ENCODE assay signal across 16 cellular contexts in genomic region chr2:67879586-67880290, GRCh38.
DNase-seq lines count a peak whose midpoint lies in the region; ATAC-seq and TF ChIP-seq lines count a peak whose summit lies in the region.
"Had no signal": no experiment of that assay in that cellular context is flagged by ENCODE, and none has a peak within 500 bp of the region (broad histone marks: within the 10 kb centered on the region; RNA-seq: fewer than 3 reads in every experiment).

No MANE protein-coding gene starts in this region.

- intact Hi-C loops in esophagus squamous epithelium (cut with DNase I), result no loop called here
- intact Hi-C loops in gastrocnemius medialis (cut with DNase I; ENCODE audit: low total_unique reads), result no loop called here

- in situ Hi-C loops in gastrocnemius medialis (cut with MboI; ENCODE audit: low sequenced_read_pairs in 4 of 4), result no loop called here

- ATAC-seq in thoracic aorta (ENCODE audit: insufficient number of reproducible peaks, low FRiP score, low read depth) (peak; percentile 56), gastrocnemius medialis (no peak)
- ATAC-seq: left cardiac atrium; naive thymus-derived CD4-positive, alpha-beta T cell had no signal

- no peak for TF ChIP-seq CTCF in foreskin fibroblast (IDR thresholded peaks at IDR 0.05; ENCODE audit: low read depth, low read length)
- TF ChIP-seq CTCF in thoracic aorta (IDR thresholded peaks at IDR 0.05), result no peak
- TF ChIP-seq CTCF in esophagus squamous epithelium (IDR thresholded peaks at IDR 0.05), result no peak
- TF ChIP-seq CTCF in gastrocnemius medialis (IDR thresholded peaks at IDR 0.05 in 4 of 5, conservative IDR thresholded peaks at IDR 0.05 in 1 of 5), result no peak

- H3K27me3 ChIP-seq in thoracic aorta (replicated peaks; ENCODE audit: insufficient read depth) (no peaks in the 10 kb centered on the region), esophagus squamous epithelium (no peaks in the 10 kb centered on the region), gastrocnemius medialis (no peaks in the 10 kb centered on the region)
- H3K27me3 ChIP-seq: vagina had no signal

- H3K9me3 ChIP-seq in thoracic aorta, result no peaks in the 10 kb centered on the region
- H3K9me3 ChIP-seq in esophagus squamous epithelium, result no peaks in the 10 kb centered on the region
- H3K9me3 ChIP-seq in gastrocnemius medialis, result no peaks in the 10 kb centered on the region
- H3K9me3 ChIP-seq: vagina had no signal

- peak overlapping the region; percentile 47 to 73 for H3K27ac ChIP-seq in thoracic aorta
- H3K27ac ChIP-seq in esophagus squamous epithelium, result no peak overlapping the region
- H3K27ac ChIP-seq in gastrocnemius medialis, result no peak overlapping the region
- H3K27ac ChIP-seq: vagina had no signal

- TF ChIP-seq POLR2A in esophagus squamous epithelium (IDR thresholded peaks at IDR 0.05) (no peak), gastrocnemius medialis (IDR thresholded peaks at IDR 0.05) (no peak)

- H3K4me3 ChIP-seq in foreskin fibroblast (ENCODE audit: low read depth in 1 of 2, low read length in 2 of 2) (no peak overlapping the region), thoracic aorta (no peak overlapping the region), esophagus squamous epithelium (no peak overlapping the region), gastrocnemius medialis (no peak overlapping the region)
- H3K4me3 ChIP-seq: vagina had no signal

- peak; percentile 60 for DNase-seq in HCEC 1CT
- peak; percentile 63 for DNase-seq in amniotic epithelial cell (ENCODE audit: low read depth)
- DNase-seq in foreskin fibroblast, result peak; percentile 67 to 76
- no peak for DNase-seq in thoracic aorta (ENCODE audit: low spot score)
- no peak for DNase-seq in esophagus squamous epithelium (lab: John Stamatoyannopoulos, UW)
- no peak for DNase-seq in gastrocnemius medialis
- no peak for DNase-seq in D341Med (ENCODE audit: low spot score)
- DNase-seq: activated B cell treated with CpG ODN at 0.5 μM for 24 hours; activated naive CD8-positive, alpha-beta T cell treated with anti-CD3 and anti-CD28 coated beads, Interleukin-2, amount 10 ng/mL, durations not matched to agents 7 days and 5 days; CD4-positive, alpha-beta T cell; GF-D8; left cardiac atrium; naive thymus-derived CD4-positive, alpha-beta T cell; NCI-H1105 treated with DMSO at 0.1 percent for 48 hours; stimulated activated naive CD4-positive, alpha-beta T cell treated with Interleukin-2 at 50 U/mL for 16 hours had no signal

- peaks cover 11 to 69% of the 10 kb centered on the region in 2 donors for H3K4me1 ChIP-seq in thoracic aorta (ENCODE audit: control insufficient read depth in 1 of 2, low read depth in 2 of 2)
- peaks cover 0 to 18% (median 0%) of the 10 kb centered on the region in 3 donors for H3K4me1 ChIP-seq in esophagus squamous epithelium
- H3K4me1 ChIP-seq in gastrocnemius medialis, result no peaks in the 10 kb centered on the region

- WGBS in esophagus squamous epithelium, 2 donors, result 5 to 43% methylated on average over 3 to 4 of the region's 4 CpGs

- H3K36me3 ChIP-seq in thoracic aorta (no peaks in the 10 kb centered on the region), esophagus squamous epithelium (no peaks in the 10 kb centered on the region), gastrocnemius medialis (no peaks in the 10 kb centered on the region)
- H3K36me3 ChIP-seq: vagina had no signal

Comparison
In these comparisons a context has a peak if more than half of its experiments do, and no peak if none do; other contexts are left out.
1. DNase-seq: peak in HCEC 1CT (single experiment), amniotic epithelial cell (single experiment) and foreskin fibroblast (2 of 2); none in thoracic aorta (single experiment), esophagus squamous epithelium (single experiment), gastrocnemius medialis (0 of 2) and D341Med (single experiment).
2. H3K27ac ChIP-seq: peak in thoracic aorta (2 of 2); none in esophagus squamous epithelium (0 of 4) and gastrocnemius medialis (0 of 4).